ENCODE assay signal across 10 cellular contexts in genomic region chr13:32415019-32415418, GRCh38. TPM values are rescaled to one million over a fixed set of nuclear protein-coding genes. Genes with fewer than 3 reads are reported as not detected.
A peak's percentile ranks its signal among the peaks of the same experiment; 100 is the strongest.
DNase-seq lines count a peak whose midpoint lies in the region; ATAC-seq and TF ChIP-seq lines count a peak whose summit lies in the region.
"Had no signal": no experiment of that assay in that cellular context is flagged by ENCODE, and none has a peak within 500 bp of the region (broad histone marks: within the 10 kb centered on the region; RNA-seq: fewer than 3 reads in every experiment).

No MANE protein-coding gene starts in this region.

- H3K9me3 ChIP-seq in adipocyte (ENCODE audit: control insufficient read depth, low read length), result no peaks in the 10 kb centered on the region
- no peaks in the 10 kb centered on the region for H3K9me3 ChIP-seq in mucosa of descending colon

- H3K4me3 ChIP-seq in adipocyte (ENCODE audit: low read length) (no peak overlapping the region), mucosa of descending colon (no peak overlapping the region)
- H3K4me3 ChIP-seq: BLaER1 had no signal

- ATAC-seq in mucosa of descending colon (peak; percentile 72), HG03095 (IDR thresholded peaks at IDR 0.05; ENCODE audit: unreplicated experiment) (no peak)

- DNase-seq in NCI-H146 (lab: John Stamatoyannopoulos, UW), result peak; percentile 35
- DNase-seq in NCI-H146 treated with DMSO at 0.1 percent for 48 hours (lab: John Stamatoyannopoulos, UW; ENCODE audit: unreplicated experiment), result no peak
- DNase-seq in HuH-7 (ENCODE audit: low spot score), result peak; percentile 32
- peak; percentile 12 for DNase-seq in adipocyte (ENCODE audit: low read depth)
- peak in 2 of 3 donors; percentile 32 to 42 for DNase-seq in mucosa of descending colon
- no peak for DNase-seq in GOT3 (lab: John Stamatoyannopoulos, UW)
- no peak for DNase-seq in NCI-H446 treated with DMSO at 0.1 percent for 48 hours (lab: John Stamatoyannopoulos, UW)
- DNase-seq: activated effector memory CD4-positive, alpha-beta T cell treated with Interleukin-2 at 50 U/mL for 16 hours had no signal

- peaks cover 5% of the 10 kb centered on the region for H3K4me1 ChIP-seq in adipocyte (ENCODE audit: control insufficient read depth, insufficient read depth, low read length)
- H3K4me1 ChIP-seq in mucosa of descending colon (ENCODE audit: low read depth), result no peaks in the 10 kb centered on the region

- TF ChIP-seq CTCF in mucosa of descending colon (IDR thresholded peaks at IDR 0.05), result no peak

- H3K27me3 ChIP-seq in adipocyte (replicated peaks; ENCODE audit: control insufficient read depth, insufficient read depth, low read length), result no peaks in the 10 kb centered on the region
- H3K27me3 ChIP-seq: BLaER1 had no signal

- intact Hi-C loops in mucosa of descending colon (cut with DNase I, micrococcal nuclease), result no loop called here

- H3K36me3 ChIP-seq in adipocyte (ENCODE audit: control insufficient read depth, insufficient read depth, low read length, severe bottlenecking), result no peaks in the 10 kb centered on the region
- no peaks in the 10 kb centered on the region for H3K36me3 ChIP-seq in mucosa of descending colon (ENCODE audit: low read depth)

- no peak overlapping the region for H3K9ac ChIP-seq in adipocyte (ENCODE audit: low read length)
- H3K9ac ChIP-seq: BLaER1 had no signal

RNA-seq across cellular contexts. Expression of gene N4BP2L1, which starts 12.9 kb away (rescaled TPM):
- total RNA-seq in mucosa of descending colon, result 10 to 100 TPM in 2 of 3 donors, 1 to 10 TPM in 1; 8.5 to 14.1 (median 11.6) TPM

Comparison
In these comparisons a context has a peak if more than half of its experiments do, and no peak if none do; other contexts are left out.
1. DNase-seq: peak in NCI-H146 (single experiment), HuH-7 (single experiment), adipocyte (single experiment) and mucosa of descending colon (2 of 3); none in NCI-H146 treated with DMSO at 0.1 percent for 48 hours (single experiment), GOT3 (single experiment) and NCI-H446 treated with DMSO at 0.1 percent for 48 hours (single experiment).